In genomic region chr16:9364721-9365693, GRCh38 we compare ENCODE assay signal across 13 cellular contexts.
DNase-seq lines count a peak whose midpoint lies in the region; ATAC-seq, FAIRE-seq and TF ChIP-seq lines count a peak whose summit lies in the region.
"Had no signal": no experiment of that assay in that cellular context is flagged by ENCODE, and none has a peak within 500 bp of the region (broad histone marks: within the 10 kb centered on the region; RNA-seq: fewer than 3 reads in every experiment).

No MANE protein-coding gene starts in this region.

- no peak overlapping the region for H3K4me3 Mint-ChIP-seq in T-helper 2 cell treated with Interferon-gamma antibody and Interleukin-4, amounts not matched to agents 5 μg/mL and 100 μg/mL, for 36 hours
- H3K4me3 Mint-ChIP-seq: activated CD4-positive, alpha-beta memory T cell treated with anti-CD3 and anti-CD28 coated beads, Interleukin-2, amount 10 ng/mL, durations not matched to agents 7 days and 5 days; activated naive CD8-positive, alpha-beta T cell treated with anti-CD3 and anti-CD28 coated beads for 36 hours; naive B cell; stimulated activated naive B cell treated with anti-CD40 and anti-IgM and Interleukin-4, amounts not matched to agents 10 μg/mL and 1 μg/mL and 100 μg/mL, for 72 hours had no signal

- no peaks in the 10 kb centered on the region for H3K36me3 Mint-ChIP-seq in T-helper 2 cell treated with Interferon-gamma antibody and Interleukin-4, amounts not matched to agents 5 μg/mL and 100 μg/mL, for 36 hours (ENCODE audit: low read depth)
- H3K36me3 Mint-ChIP-seq: activated naive CD8-positive, alpha-beta T cell treated with anti-CD3 and anti-CD28 coated beads for 36 hours; naive B cell; stimulated activated naive B cell treated with anti-CD40 and anti-IgM and Interleukin-4, amounts not matched to agents 10 μg/mL and 1 μg/mL and 100 μg/mL, for 72 hours had no signal

- FAIRE-seq in islet of Langerhans (lab: Jason Lieb, UNC) = peak; percentile 93

- H3K27me3 Mint-ChIP-seq in T-helper 2 cell treated with Interferon-gamma antibody and Interleukin-4, amounts not matched to agents 5 μg/mL and 100 μg/mL, for 36 hours (ENCODE audit: low read depth) = no peaks in the 10 kb centered on the region
- H3K27me3 Mint-ChIP-seq: activated CD4-positive, alpha-beta memory T cell treated with anti-CD3 and anti-CD28 coated beads, Interleukin-2, amount 10 ng/mL, durations not matched to agents 7 days and 5 days; activated naive CD8-positive, alpha-beta T cell treated with anti-CD3 and anti-CD28 coated beads for 36 hours had no signal

- peak overlapping the region; percentile 64 for H3K27ac ChIP-seq in C4-2B
- H3K27ac ChIP-seq in caudate nucleus (ENCODE audit: low read depth, low read length) = peak overlapping the region; percentile 96

- peak in 59 of 61 donors; percentile 27 to 94 (median 75) for DNase-seq in caudate nucleus (lab: John Stamatoyannopoulos, UW)
- DNase-seq in putamen (ENCODE audit: low spot score) = peak; percentile 93
- no peak for DNase-seq in T-helper 2 cell treated with Interferon-gamma antibody and Interleukin-4, amounts not matched to agents 5 μg/mL and 100 μg/mL, for 36 hours (ENCODE audit: low spot score)
- no peak for DNase-seq in NCI-H2196 (lab: John Stamatoyannopoulos, UW; ENCODE audit: unreplicated experiment)
- DNase-seq: activated CD4-positive, alpha-beta memory T cell treated with anti-CD3 and anti-CD28 coated beads, Interleukin-2, amount 10 ng/mL, durations not matched to agents 7 days and 5 days; activated naive CD8-positive, alpha-beta T cell treated with anti-CD3 and anti-CD28 coated beads for 36 hours; naive B cell; NCI-H748 treated with DMSO at 0.1 percent for 48 hours; stimulated activated naive B cell treated with anti-CD40 and anti-IgM and Interleukin-4, amounts not matched to agents 10 μg/mL and 1 μg/mL and 100 μg/mL, for 72 hours had no signal

- H3K4me1 Mint-ChIP-seq in T-helper 2 cell treated with Interferon-gamma antibody and Interleukin-4, amounts not matched to agents 5 μg/mL and 100 μg/mL, for 36 hours (ENCODE audit: low read depth) = no peaks in the 10 kb centered on the region
- H3K4me1 Mint-ChIP-seq: activated CD4-positive, alpha-beta memory T cell treated with anti-CD3 and anti-CD28 coated beads, Interleukin-2, amount 10 ng/mL, durations not matched to agents 7 days and 5 days; activated naive CD8-positive, alpha-beta T cell treated with anti-CD3 and anti-CD28 coated beads for 36 hours; naive B cell; stimulated activated naive B cell treated with anti-CD40 and anti-IgM and Interleukin-4, amounts not matched to agents 10 μg/mL and 1 μg/mL and 100 μg/mL, for 72 hours had no signal

- no peak for ATAC-seq in GM19351 (IDR thresholded peaks at IDR 0.05; ENCODE audit: unreplicated experiment)
- ATAC-seq in GM18909 (IDR thresholded peaks at IDR 0.05; ENCODE audit: poor library complexity, unreplicated experiment) = no peak
- ATAC-seq: stimulated activated naive B cell treated with anti-CD40 and anti-IgM and Interleukin-4, amounts not matched to agents 10 μg/mL and 1 μg/mL and 100 μg/mL, for 72 hours had no signal

- no peak; the same call in 1 of the 2 replicates for TF ChIP-seq CTCF in C4-2B (conservative IDR thresholded peaks at IDR 0.05)

- peaks cover 14% of the 10 kb centered on the region for H3K9me3 Mint-ChIP-seq in T-helper 2 cell treated with Interferon-gamma antibody and Interleukin-4, amounts not matched to agents 5 μg/mL and 100 μg/mL, for 36 hours

- no peak overlapping the region for H3K27ac Mint-ChIP-seq in T-helper 2 cell treated with Interferon-gamma antibody and Interleukin-4, amounts not matched to agents 5 μg/mL and 100 μg/mL, for 36 hours
- H3K27ac Mint-ChIP-seq: activated CD4-positive, alpha-beta memory T cell treated with anti-CD3 and anti-CD28 coated beads, Interleukin-2, amount 10 ng/mL, durations not matched to agents 7 days and 5 days; activated naive CD8-positive, alpha-beta T cell treated with anti-CD3 and anti-CD28 coated beads for 36 hours; stimulated activated naive B cell treated with anti-CD40 and anti-IgM and Interleukin-4, amounts not matched to agents 10 μg/mL and 1 μg/mL and 100 μg/mL, for 72 hours had no signal

Comparison
In these comparisons a context has a peak if more than half of its experiments do, and no peak if none do; other contexts are left out.
1. DNase-seq: peak in caudate nucleus (59 of 61) and putamen (single experiment); none in T-helper 2 cell treated with Interferon-gamma antibody and Interleukin-4, amounts not matched to agents 5 μg/mL and 100 μg/mL, for 36 hours (single experiment) and NCI-H2196 (single experiment).